8 cellular contexts compared by ENCODE assay signal in genomic region chr17:30095507-30096244, GRCh38. TPM values are rescaled to one million over a fixed set of nuclear protein-coding genes. Genes with fewer than 3 reads are reported as not detected.
DNase-seq lines count a peak whose midpoint lies in the region; ATAC-seq and TF ChIP-seq lines count a peak whose summit lies in the region.

No MANE protein-coding gene starts in this region.

- CTCF ChIA-PET in activated CD4-positive, alpha-beta T cell treated with anti-CD3 and anti-CD28 coated beads, Interleukin-2, amount 10 ng/mL, durations not matched to agents 7 days and 5 days (lab: Charles Lee), result interaction anchor here (0.6 to 4.6 kb wide), 4 partner anchors 8 to 596 kb away, joined by 3 to 30 read pairs (median 4); no protein-coding TSS in a partner anchor

- H3K27ac ChIP-seq in hepatocyte, result no peak overlapping the region
- no peak overlapping the region for H3K27ac ChIP-seq in upper lobe of right lung

- no peaks in the 10 kb centered on the region for H3K36me3 Mint-ChIP-seq in activated CD4-positive, alpha-beta T cell treated with anti-CD3 and anti-CD28 coated beads, Interleukin-2, amount 10 ng/mL, durations not matched to agents 7 days and 5 days (ENCODE audit: low read depth)

- DNase-seq in activated CD4-positive, alpha-beta T cell treated with anti-CD3 and anti-CD28 coated beads, Interleukin-2, amount 10 ng/mL, durations not matched to agents 7 days and 5 days, result peak; percentile 24
- DNase-seq in activated CD4-positive, alpha-beta T cell treated with anti-CD3 and anti-CD28 coated beads, Interleukin-2, amount 50 U/mL, for 4 hours, result no peak
- peak; percentile 77 for DNase-seq in M059J (ENCODE audit: low read depth)
- peak; percentile 71 for DNase-seq in hepatocyte (ENCODE audit: low spot score)
- no peak for DNase-seq in upper lobe of right lung

- H3K4me1 Mint-ChIP-seq in activated CD4-positive, alpha-beta T cell treated with anti-CD3 and anti-CD28 coated beads, Interleukin-2, amount 10 ng/mL, durations not matched to agents 7 days and 5 days, result peaks cover 6% of the 10 kb centered on the region

- TF ChIP-seq CTCF in WI38 (IDR thresholded peaks at IDR 0.05; ENCODE audit: low read depth, low read length) (peak; percentile 51), hepatocyte (IDR thresholded peaks at IDR 0.05; ENCODE audit: poor library complexity) (peak; percentile 53), upper lobe of right lung (IDR thresholded peaks at IDR 0.05) (peak; percentile 54)

- H3K4me2 ChIP-seq in hepatocyte, result no peak overlapping the region

- intact Hi-C loops in upper lobe of right lung (cut with DNase I), result no loop called here

- H3K79me2 ChIP-seq in hepatocyte, result no peaks in the 10 kb centered on the region

- no peaks in the 10 kb centered on the region for H3K36me3 ChIP-seq in hepatocyte (replicated peaks; ENCODE audit: insufficient read depth, low read depth)
- no peaks in the 10 kb centered on the region for H3K36me3 ChIP-seq in upper lobe of right lung

- H3K27me3 ChIP-seq in hepatocyte (peaks cover 7% of the 10 kb centered on the region), upper lobe of right lung (no peaks in the 10 kb centered on the region)

- no peak overlapping the region for H3K4me3 Mint-ChIP-seq in activated CD4-positive, alpha-beta T cell treated with anti-CD3 and anti-CD28 coated beads, Interleukin-2, amount 10 ng/mL, durations not matched to agents 7 days and 5 days

- H3K9me3 Mint-ChIP-seq in activated CD4-positive, alpha-beta T cell treated with anti-CD3 and anti-CD28 coated beads, Interleukin-2, amount 10 ng/mL, durations not matched to agents 7 days and 5 days, result no peaks in the 10 kb centered on the region

- POLR2A ChIA-PET in activated CD4-positive, alpha-beta T cell treated with anti-CD3 and anti-CD28 coated beads, Interleukin-2, amount 10 ng/mL, durations not matched to agents 7 days and 5 days (lab: Charles Lee), result no interaction called here

- H4K20me1 ChIP-seq in hepatocyte (ENCODE audit: insufficient read depth, poor library complexity, severe bottlenecking), result no peaks in the 10 kb centered on the region

- peaks cover 28% of the 10 kb centered on the region for H3K27me3 Mint-ChIP-seq in activated CD4-positive, alpha-beta T cell treated with anti-CD3 and anti-CD28 coated beads, Interleukin-2, amount 10 ng/mL, durations not matched to agents 7 days and 5 days

- no peak overlapping the region for H3K4me3 ChIP-seq in WI38 (ENCODE audit: low read depth, low read length)
- H3K4me3 ChIP-seq in hepatocyte, result no peak overlapping the region
- no peak overlapping the region for H3K4me3 ChIP-seq in upper lobe of right lung

- no peaks in the 10 kb centered on the region for H3K9me3 ChIP-seq in hepatocyte (ENCODE audit: low read depth)
- no peaks in the 10 kb centered on the region for H3K9me3 ChIP-seq in upper lobe of right lung

- WGBS in hepatocyte (ENCODE audit: low lambda C conversion rate, missing lambda C conversion rate), result 58% methylated on average over 4 of the region's 4 CpGs

- ATAC-seq in upper lobe of right lung (peak; percentile 57), GM19397 (IDR thresholded peaks at IDR 0.05; ENCODE audit: unreplicated experiment) (no peak), GM21390 (IDR thresholded peaks at IDR 0.05; ENCODE audit: unreplicated experiment) (no peak)

- H3K9me2 ChIP-seq in hepatocyte (replicated peaks; ENCODE audit: insufficient read depth), result no peaks in the 10 kb centered on the region

- no peak overlapping the region for H3K27ac Mint-ChIP-seq in activated CD4-positive, alpha-beta T cell treated with anti-CD3 and anti-CD28 coated beads, Interleukin-2, amount 10 ng/mL, durations not matched to agents 7 days and 5 days

- no peak overlapping the region for H2AFZ ChIP-seq in hepatocyte

- no peaks in the 10 kb centered on the region for H3K4me1 ChIP-seq in hepatocyte (ENCODE audit: insufficient read depth)
- H3K4me1 ChIP-seq in upper lobe of right lung, result no peaks in the 10 kb centered on the region

RNA-seq across cellular contexts. Expression of gene NSRP1, which starts 20.9 kb away (rescaled TPM):
- 10 to 100 TPM; 23.0 TPM for total RNA-seq in activated CD4-positive, alpha-beta T cell treated with anti-CD3 and anti-CD28 coated beads, Interleukin-2, amount 10 ng/mL, durations not matched to agents 7 days and 5 days
- 2.4 and 8.7 TPM in 2 replicates for total RNA-seq in M059J (2014; rRNA removed; shearing (Covaris generic))
- total RNA-seq in hepatocyte (7.8 and 8.6 TPM in 2 replicates), upper lobe of right lung (31.0 TPM)
- polyA plus RNA-seq in hepatocyte, result 36.1 and 39.2 TPM in 2 replicates

Comparison
In these comparisons a context has a peak if more than half of its experiments do, and no peak if none do; other contexts are left out.
1. DNase-seq: peak in activated CD4-positive, alpha-beta T cell treated with anti-CD3 and anti-CD28 coated beads, Interleukin-2, amount 10 ng/mL, durations not matched to agents 7 days and 5 days (single experiment), M059J (single experiment) and hepatocyte (single experiment); none in activated CD4-positive, alpha-beta T cell treated with anti-CD3 and anti-CD28 coated beads, Interleukin-2, amount 50 U/mL, for 4 hours (0 of 2) and upper lobe of right lung (single experiment).
2. Peak in every context shown above with its lines, with median percentiles within 50 percentile points of each other: CTCF ChIP-seq.